ENCODE assay signal across 8 cellular contexts in genomic region chr18:812673-813404, GRCh38. TPM values are rescaled to one million over a fixed set of nuclear protein-coding genes. Genes with fewer than 3 reads are reported as not detected.
DNase-seq lines count a peak whose midpoint lies in the region; ATAC-seq lines count a peak whose summit lies in the region.

No MANE protein-coding gene starts in this region.

- H3K36me3 ChIP-seq in skeletal muscle tissue (ENCODE audit: control insufficient read depth in 3 of 3, insufficient read depth in 3 of 3, low read length in 3 of 3): no peaks in the 10 kb centered on the region

- H3K27ac ChIP-seq in skeletal muscle tissue (ENCODE audit: low read depth, low read length): peak overlapping the region; percentile 90

- peak overlapping the region; percentile 77 for H3K4me3 ChIP-seq in iPS-11a (ENCODE audit: low read depth, low read length)
- H3K4me3 ChIP-seq in skeletal muscle tissue (ENCODE audit: low read length in 3 of 3): peak overlapping the region; percentile 75 to 87 (median 85)

- in situ Hi-C loops in KBM-7 (cut with MboI; ENCODE audit: low pct_unique_long_range_greater_than_20kb, low sequenced_read_pairs): no loop called here

- no peaks in the 10 kb centered on the region for H3K9me3 ChIP-seq in skeletal muscle tissue (ENCODE audit: control insufficient read depth in 3 of 3, low read length in 3 of 3)

- peak overlapping the region; percentile 91 to 96 (median 96) for H3K9ac ChIP-seq in skeletal muscle tissue (ENCODE audit: low read depth in 1 of 3, low read length in 3 of 3)

- ATAC-seq in GM21619 (IDR thresholded peaks at IDR 0.05; ENCODE audit: unreplicated experiment): peak; percentile 28

- peaks cover 11 to 26% (median 13%) of the 10 kb centered on the region in 3 donors for H3K4me1 ChIP-seq in skeletal muscle tissue (ENCODE audit: control insufficient read depth in 3 of 3, insufficient read depth in 3 of 3, low read length in 3 of 3)

- DNase-seq in DMS53 (lab: John Stamatoyannopoulos, UW): peak; percentile 92
- DNase-seq in KBM-7: peak; percentile 95
- peak; percentile 52 for DNase-seq in T-helper 9 cell
- peak; percentile 90 for DNase-seq in astrocyte of the hippocampus (ENCODE audit: low read depth, low spot score)
- no peak for DNase-seq in kidney glomerular epithelial cell (lab: John Stamatoyannopoulos, UW)

- no peaks in the 10 kb centered on the region for H3K27me3 ChIP-seq in skeletal muscle tissue (ENCODE audit: control insufficient read depth in 3 of 3, insufficient read depth in 3 of 3, low read length in 3 of 3)

RNA-seq across cellular contexts. Expression of gene YES1, which starts 0.8 kb away (rescaled TPM):
- 40.7 TPM for total RNA-seq in skeletal muscle tissue
